In genomic region chr13:101545521-101545920, GRCh38 we compare ENCODE assay signal across 27 cellular contexts.
DNase-seq lines count a peak whose midpoint lies in the region; ATAC-seq and TF ChIP-seq lines count a peak whose summit lies in the region.
"Had no signal": no experiment of that assay in that cellular context is flagged by ENCODE, and none has a peak within 500 bp of the region (broad histone marks: within the 10 kb centered on the region; RNA-seq: fewer than 3 reads in every experiment).

No MANE protein-coding gene starts in this region.

- H2AFZ ChIP-seq in PC-3 (ENCODE audit: low read length) (no peak overlapping the region), H9 (ENCODE audit: low read length) (no peak overlapping the region)
- H2AFZ ChIP-seq: neural progenitor cell had no signal

- H4K91ac ChIP-seq in H9 (ENCODE audit: insufficient read length, low read depth, low read length): no peak overlapping the region

- in situ Hi-C loops in astrocyte of the spinal cord (cut with HindIII; ENCODE audit: low sequenced_read_pairs): no loop called here

- H3K79me1 ChIP-seq in H9 (ENCODE audit: insufficient read depth, low read depth, low read length, poor library complexity, severe bottlenecking): no peaks in the 10 kb centered on the region

- no peaks in the 10 kb centered on the region for H4K20me1 ChIP-seq in PC-3 (ENCODE audit: low read length)
- no peaks in the 10 kb centered on the region for H4K20me1 ChIP-seq in H9 (ENCODE audit: control insufficient read depth, insufficient read depth, insufficient read length)

- H3K23me2 ChIP-seq in H9 (ENCODE audit: insufficient read length, low read depth, low read length, poor library complexity, severe bottlenecking): no peaks in the 10 kb centered on the region

- POLR2A ChIA-PET in PC-3 (lab: Charles Lee; ENCODE audit: unreplicated experiment): no interaction called here

- H3K27me3 Mint-ChIP-seq in mesothelial cell of epicardium (ENCODE audit: low read depth) (no peaks in the 10 kb centered on the region), H9 (ENCODE audit: low read depth) (peaks cover 4% of the 10 kb centered on the region; the same call in 1 of the 2 replicates)
- H3K27me3 Mint-ChIP-seq: B cell had no signal

- BruUV-seq in PC-3 (replicated peaks; lab: Mats Ljungman, UMichigan): no TSS peak

- H3K4me1 Mint-ChIP-seq in mesothelial cell of epicardium (peaks cover 2% of the 10 kb centered on the region), H9 (no peaks in the 10 kb centered on the region)
- H3K4me1 Mint-ChIP-seq: B cell had no signal

- no peaks in the 10 kb centered on the region for H3F3A ChIP-seq in PC-3 (ENCODE audit: low read length, unreplicated experiment)

- no peak overlapping the region for H2BK12ac ChIP-seq in H9 (ENCODE audit: insufficient read length, low read depth, low read length)

- no peak overlapping the region for H3K56ac ChIP-seq in H9 (ENCODE audit: insufficient read length, low read depth, low read length)

- H3K9me3 ChIP-seq in PC-3 (ENCODE audit: low read length) (no peaks in the 10 kb centered on the region), H9 (ENCODE audit: control insufficient read depth, low read depth, low read length) (no peaks in the 10 kb centered on the region)
- H3K9me3 ChIP-seq: esophagus muscularis mucosa, psoas muscle, SJSA1, upper lobe of right lung had no signal

- no peak overlapping the region for H3T11ph ChIP-seq in H9 (ENCODE audit: low read length)

- no peaks in the 10 kb centered on the region for H3K9me2 ChIP-seq in PC-3 (replicated peaks; ENCODE audit: low read length)

- H3K27ac ChIP-seq in PC-3 (ENCODE audit: low read length) (no peak overlapping the region), H9 (ENCODE audit: insufficient read length, low read depth, low read length) (no peak overlapping the region)
- H3K27ac ChIP-seq: esophagus muscularis mucosa, neural progenitor cell, psoas muscle, SJSA1, skin epidermis, upper lobe of right lung had no signal

- no peak overlapping the region for H3K4ac ChIP-seq in H9 (ENCODE audit: low read depth, low read length)

- no peak overlapping the region for H3K4me3 ChIP-seq in PC-3 (ENCODE audit: low read length)
- no peak overlapping the region for H3K4me3 ChIP-seq in astrocyte of the spinal cord (ENCODE audit: low read depth, low read length)
- H3K4me3 ChIP-seq: esophagus muscularis mucosa, neural progenitor cell, psoas muscle, SJSA1, skin epidermis, upper lobe of right lung had no signal

- DNase-seq in ELR (ENCODE audit: low read depth): peak; percentile 63
- peak; percentile 46 for DNase-seq in PC-3
- DNase-seq in astrocyte of the spinal cord (ENCODE audit: low read depth, low spot score): peak; percentile 18
- peak; percentile 47 for DNase-seq in myocyte (ENCODE audit: low read depth)
- no peak for DNase-seq in left colon
- no peak for DNase-seq in mesothelial cell of epicardium (ENCODE audit: low spot score in 2 of 2, unreplicated experiment in 2 of 2)
- no peak for DNase-seq in H9
- DNase-seq: activated CD4-positive, alpha-beta memory T cell treated with anti-CD3 and anti-CD28 coated beads for 36 hours; activated CD4-positive, CD25-positive, alpha-beta regulatory T cell; activated effector memory CD4-positive, alpha-beta T cell treated with anti-CD3 and anti-CD28 coated beads, Interleukin-2, amount 50 U/mL, for 16 hours; central memory CD4-positive, alpha-beta T cell; effector CD8-positive, alpha-beta T cell; NCI-H1436 treated with DMSO at 0.1 percent for 48 hours; NCI-H2171; psoas muscle; stimulated activated CD4-positive, alpha-beta T cell treated with anti-CD3 and anti-CD28 coated beads, Interleukin-2, amount 100 ng/mL, for 48 hours; stimulated activated naive CD8-positive, alpha-beta T cell treated with anti-CD3 and anti-CD28 coated beads, Interleukin-15, Interleukin-2, amounts not matched to agents 100 U/mL and 50 U/mL, for 24 hours; upper lobe of right lung had no signal

- H3K4me1 ChIP-seq in PC-3 (ENCODE audit: insufficient read depth, low read length): peaks cover 16% of the 10 kb centered on the region; the same call in 1 of the 2 replicates
- H3K4me1 ChIP-seq in H9 (ENCODE audit: insufficient read depth, low read length): no peaks in the 10 kb centered on the region
- H3K4me1 ChIP-seq: esophagus muscularis mucosa, neural progenitor cell, psoas muscle, SJSA1, upper lobe of right lung had no signal

- CTCF ChIA-PET in PC-3 (lab: Charles Lee): no interaction called here

- H4K8ac ChIP-seq in H9 (replicated peaks; ENCODE audit: insufficient read length, low read depth, low read length): no peak overlapping the region

- no peaks in the 10 kb centered on the region for H3K36me3 Mint-ChIP-seq in mesothelial cell of epicardium
- peaks cover 3 to 10% (median 4%) of the 10 kb centered on the region in 3 experiments; a peak in 4 of 7 replicates for H3K36me3 Mint-ChIP-seq in H9 (ENCODE audit: insufficient read depth in 1 of 3, low read depth in 3 of 3)
- H3K36me3 Mint-ChIP-seq: activated CD4-positive, alpha-beta memory T cell treated with anti-CD3 and anti-CD28 coated beads for 36 hours; neural progenitor cell had no signal

- peaks cover 14% of the 10 kb centered on the region for H3K9me3 Mint-ChIP-seq in mesothelial cell of epicardium
- peaks cover 7 to 9% of the 10 kb centered on the region in 2 experiments; a peak in 4 of 5 replicates for H3K9me3 Mint-ChIP-seq in H9
- H3K9me3 Mint-ChIP-seq: activated CD4-positive, alpha-beta memory T cell treated with anti-CD3 and anti-CD28 coated beads for 36 hours; T-helper 2 cell treated with Interferon-gamma antibody and Interleukin-4, amounts not matched to agents 5 μg/mL and 100 μg/mL, for 36 hours had no signal

- H2AK5ac ChIP-seq in H9 (ENCODE audit: insufficient read length, low read length): no peak overlapping the region

- no peak overlapping the region for H3K4me3 Mint-ChIP-seq in mesothelial cell of epicardium
- H3K4me3 Mint-ChIP-seq in H9: no peak overlapping the region
- H3K4me3 Mint-ChIP-seq: activated CD4-positive, alpha-beta memory T cell treated with anti-CD3 and anti-CD28 coated beads for 36 hours; B cell; neural progenitor cell; T-helper 2 cell treated with Interferon-gamma antibody and Interleukin-4, amounts not matched to agents 5 μg/mL and 100 μg/mL, for 36 hours had no signal

- WGBS in H9 (ENCODE audit: extremely low coverage, insufficient read length, low lambda C conversion rate): no CpG with 5 or more reads among the region's 1 CpG

- no peaks in the 10 kb centered on the region for H3K36me3 ChIP-seq in PC-3 (ENCODE audit: low read depth, low read length)
- H3K36me3 ChIP-seq: esophagus muscularis mucosa, neural progenitor cell, SJSA1, upper lobe of right lung had no signal

- H3K4me2 ChIP-seq in PC-3 (ENCODE audit: low read length): no peak overlapping the region
- no peak overlapping the region for H3K4me2 ChIP-seq in H9 (ENCODE audit: insufficient read depth, insufficient read length, low read length)
- H3K4me2 ChIP-seq: neural progenitor cell had no signal

- no peak overlapping the region for H3K27ac Mint-ChIP-seq in mesothelial cell of epicardium
- H3K27ac Mint-ChIP-seq in H9: no peak overlapping the region; a peak in 1 of 7 replicates
- H3K27ac Mint-ChIP-seq: activated CD4-positive, alpha-beta memory T cell treated with anti-CD3 and anti-CD28 coated beads for 36 hours; B cell; neural progenitor cell; T-helper 2 cell treated with Interferon-gamma antibody and Interleukin-4, amounts not matched to agents 5 μg/mL and 100 μg/mL, for 36 hours had no signal

- H3K14ac ChIP-seq in H9 (ENCODE audit: insufficient read depth, low read length): no peak overlapping the region

- H2BK20ac ChIP-seq in H9 (ENCODE audit: low read depth, low read length, poor library complexity, severe bottlenecking): no peak overlapping the region

- H2BK5ac ChIP-seq in H9 (ENCODE audit: insufficient read length, low read length): no peak overlapping the region

- no peak overlapping the region for H4K5ac ChIP-seq in H9 (ENCODE audit: insufficient read length, low read depth, low read length)

- no peak overlapping the region for H3K9ac ChIP-seq in PC-3 (ENCODE audit: low read length)
- H3K9ac ChIP-seq in H9 (ENCODE audit: extremely low read depth, insufficient read length, low read length): no peak overlapping the region
- H3K9ac ChIP-seq: neural progenitor cell had no signal

- H2BK15ac ChIP-seq in H9 (ENCODE audit: low read depth, low read length): no peak overlapping the region

- H3K27me3 ChIP-seq in PC-3 (ENCODE audit: low read length) (no peaks in the 10 kb centered on the region), H9 (ENCODE audit: insufficient read depth, low read length) (no peaks in the 10 kb centered on the region)
- H3K27me3 ChIP-seq: esophagus muscularis mucosa, neural progenitor cell, SJSA1, upper lobe of right lung had no signal

- TF ChIP-seq CTCF in PC-3 (conservative IDR thresholded peaks at IDR 0.05; ENCODE audit: low read depth, low read length) (peak; percentile 45), astrocyte of the spinal cord (IDR thresholded peaks at IDR 0.05; ENCODE audit: low read depth, low read length) (peak; percentile 24), mesothelial cell of epicardium (IDR thresholded peaks at IDR 0.05; ENCODE audit: unreplicated experiment) (no peak), H9 (conservative IDR thresholded peaks at IDR 0.05) (no peak)

- no peak overlapping the region for H3K18ac ChIP-seq in H9 (ENCODE audit: insufficient read length, low read depth, low read length)

- peaks cover 18% of the 10 kb centered on the region for H3K79me2 ChIP-seq in PC-3 (ENCODE audit: low read length)
- no peaks in the 10 kb centered on the region for H3K79me2 ChIP-seq in H9 (ENCODE audit: insufficient read depth, low read length)

- ATAC-seq in PC-3 (peak; percentile 81), left colon (no peak), HG03139 (IDR thresholded peaks at IDR 0.05; ENCODE audit: unreplicated experiment) (no peak)
- ATAC-seq: HepG2; left lobe of liver; psoas muscle; stimulated activated naive CD8-positive, alpha-beta T cell treated with anti-CD3 and anti-CD28 coated beads, Interleukin-15, Interleukin-2, amounts not matched to agents 100 U/mL and 50 U/mL, for 24 hours; upper lobe of right lung had no signal

- H2BK120ac ChIP-seq in H9 (ENCODE audit: low read depth, low read length, poor library complexity, severe bottlenecking): no peak overlapping the region

- H3K23ac ChIP-seq in H9 (ENCODE audit: insufficient read length, low read depth, low read length): no peak overlapping the region

- intact Hi-C loops in PC-3 (cut with micrococcal nuclease) (no loop called here), left colon (cut with DNase I, micrococcal nuclease) (no loop called here)

Comparison
In these comparisons a context has a peak if more than half of its experiments do, and no peak if none do; other contexts are left out.
1. DNase-seq: peak in ELR (single experiment), PC-3 (single experiment), astrocyte of the spinal cord (single experiment) and myocyte (single experiment); none in left colon (0 of 2), mesothelial cell of epicardium (0 of 2) and H9 (single experiment).
2. CTCF ChIP-seq: peak in PC-3 (single experiment) and astrocyte of the spinal cord (single experiment); none in mesothelial cell of epicardium (single experiment) and H9 (single experiment).